ENCODE assay signal across 21 cellular contexts in the genomic region with DNA sequence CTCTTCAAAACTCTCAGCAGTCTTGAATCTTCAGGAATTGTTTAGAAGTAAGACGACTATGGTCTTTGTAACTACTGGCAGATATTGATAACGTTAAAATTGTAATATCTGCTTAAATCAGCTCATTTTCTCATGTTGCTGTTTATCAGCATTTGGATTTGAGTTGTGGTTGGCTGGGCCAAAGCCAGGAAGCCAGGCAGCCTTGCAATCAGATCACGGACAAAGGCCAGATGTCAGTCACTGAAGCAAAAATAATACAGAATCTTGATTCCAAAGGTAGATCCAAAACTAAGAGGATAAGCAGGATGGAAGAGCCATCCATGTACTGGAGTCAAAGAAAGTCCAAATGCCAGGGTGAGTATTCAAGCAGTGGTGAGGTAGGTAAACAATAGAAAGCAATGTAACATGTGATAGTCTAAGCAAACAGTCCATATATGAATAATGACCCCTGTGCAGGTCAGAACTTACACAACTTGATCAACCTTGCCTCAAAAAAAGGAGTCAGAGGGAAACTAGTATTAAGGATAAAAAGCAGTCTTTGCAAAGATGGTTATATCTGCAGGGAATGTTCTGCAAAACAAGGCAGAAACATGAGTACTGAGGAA.
"Had no signal": no experiment of that assay in that cellular context is flagged by ENCODE, and none has a peak within 500 bp of the region (broad histone marks: within the 10 kb centered on the region; RNA-seq: fewer than 3 reads in every experiment).

No MANE protein-coding gene starts in this region.

- H3K9me3 ChIP-seq: esophagus squamous epithelium, lower lobe of right lung, right lobe of liver, suprapubic skin, transverse colon, vagina had no signal

- H3K27ac Mint-ChIP-seq: effector memory CD8-positive, alpha-beta T cell; natural killer cell; stimulated activated naive CD8-positive, alpha-beta T cell treated with anti-CD3 and anti-CD28 coated beads, Interleukin-15, amount 100 ng/mL, for 72 hours had no signal

- H3K27me3 Mint-ChIP-seq: effector memory CD8-positive, alpha-beta T cell; stimulated activated naive CD8-positive, alpha-beta T cell treated with anti-CD3 and anti-CD28 coated beads, Interleukin-15, amount 100 ng/mL, for 72 hours had no signal

- DNase-seq: cortex of kidney; effector memory CD8-positive, alpha-beta T cell; esophagus squamous epithelium; foreskin melanocyte; glutamatergic neuron; hypothalamus; left ventricle myocardium superior; lower lobe of right lung; natural killer cell; right lobe of liver; small intestine; stimulated activated CD4-positive, alpha-beta T cell treated with anti-CD3 and anti-CD28 coated beads, Interleukin-12 subunit alpha, Interleukin-12 subunit beta, amount 100 ng/mL, for 4 hours; stimulated activated CD4-positive, alpha-beta T cell treated with anti-CD3 and anti-CD28 coated beads, Interleukin-1b, Interleukin-23, amount 100 ng/mL, for 48 hours; stimulated activated CD4-positive, alpha-beta T cell treated with anti-CD3 and anti-CD28 coated beads, Interleukin-4, amount 100 ng/mL, for 1 hour; stimulated activated CD8-positive, alpha-beta memory T cell treated with anti-CD3 and anti-CD28 coated beads, Interleukin-4, amount 100 ng/mL, for 48 hours; stimulated activated naive CD4-positive, alpha-beta T cell; stimulated activated naive CD8-positive, alpha-beta T cell treated with anti-CD3 and anti-CD28 coated beads, Interleukin-15, amount 100 ng/mL, for 72 hours; transverse colon had no signal

- H3K9me3 Mint-ChIP-seq: effector memory CD8-positive, alpha-beta T cell; natural killer cell; neural crest cell had no signal

- H3K27me3 ChIP-seq: esophagus squamous epithelium, right lobe of liver, suprapubic skin, transverse colon, vagina had no signal

- H3K27ac ChIP-seq: esophagus squamous epithelium, lower lobe of right lung, right lobe of liver, suprapubic skin, transverse colon, vagina had no signal

- H3K4me3 ChIP-seq: esophagus squamous epithelium, lower lobe of right lung, right lobe of liver, suprapubic skin, transverse colon, vagina had no signal

- H3K4me3 Mint-ChIP-seq: effector memory CD8-positive, alpha-beta T cell; natural killer cell; neural crest cell; stimulated activated naive CD8-positive, alpha-beta T cell treated with anti-CD3 and anti-CD28 coated beads, Interleukin-15, amount 100 ng/mL, for 72 hours had no signal

- H3K4me1 Mint-ChIP-seq: natural killer cell; neural crest cell; stimulated activated naive CD8-positive, alpha-beta T cell treated with anti-CD3 and anti-CD28 coated beads, Interleukin-15, amount 100 ng/mL, for 72 hours had no signal

- H3K36me3 ChIP-seq: esophagus squamous epithelium, lower lobe of right lung, right lobe of liver, suprapubic skin, transverse colon, vagina had no signal

- H3K36me3 Mint-ChIP-seq: natural killer cell had no signal

- H3K4me1 ChIP-seq: esophagus squamous epithelium, lower lobe of right lung, right lobe of liver, suprapubic skin, transverse colon, vagina had no signal
